In genomic region chr17:34146440-34147043, GRCh38 we compare ENCODE assay signal across 2 cellular contexts.
TF ChIP-seq lines count a peak whose summit lies in the region.

No MANE protein-coding gene starts in this region.

TF ChIP-seq in SK-N-SH treated with all-trans-retinoic acid at 6 μM for 48 hours, 23 proteins besides CTCF, POLR2A, EP300 and RAD21 (continued from another document):
- no peak for TF ChIP-seq ARNTL (CRISPR knock-in tag; IDR thresholded peaks at IDR 0.05; ENCODE audit: borderline replicate concordance, low read depth)
- TF ChIP-seq SNAI2 (CRISPR knock-in tag; IDR thresholded peaks at IDR 0.05): no peak
- TF ChIP-seq TSHZ2 (CRISPR knock-in tag; IDR thresholded peaks at IDR 0.05): no peak
- TF ChIP-seq OSR1 (CRISPR knock-in tag; IDR thresholded peaks at IDR 0.05): no peak
- TF ChIP-seq RARB (CRISPR knock-in tag; IDR thresholded peaks at IDR 0.05): no peak
- no peak for TF ChIP-seq ZNF565 (CRISPR knock-in tag; conservative IDR thresholded peaks at IDR 0.05; ENCODE audit: low read depth)
- no peak for TF ChIP-seq GLIS3 (CRISPR knock-in tag; IDR thresholded peaks at IDR 0.05)
- no peak for TF ChIP-seq BACH2 (CRISPR knock-in tag; IDR thresholded peaks at IDR 0.05; ENCODE audit: borderline replicate concordance)
- TF ChIP-seq TCF4 (CRISPR knock-in tag; IDR thresholded peaks at IDR 0.05; ENCODE audit: borderline replicate concordance): no peak
- TF ChIP-seq CSRNP3 (CRISPR knock-in tag; IDR thresholded peaks at IDR 0.05): no peak
- TF ChIP-seq ZFP30 (CRISPR knock-in tag; IDR thresholded peaks at IDR 0.05): no peak
- no peak for TF ChIP-seq CREB5 (CRISPR knock-in tag; IDR thresholded peaks at IDR 0.05; ENCODE audit: low read depth)

TF ChIP-seq in K562, 482 proteins besides CTCF, POLR2A, EP300 and RAD21 (continued from another document):
- TF ChIP-seq STAG1 (CRISPR knock-in tag; IDR thresholded peaks at IDR 0.05; ENCODE audit: borderline replicate concordance) (peak; percentile 59; the same call in 1 of the 2 replicates), ZNF699 (CRISPR knock-in tag; IDR thresholded peaks at IDR 0.05; ENCODE audit: insufficient replicate concordance) (no peak), MAFG (tag; conservative IDR thresholded peaks at IDR 0.05) (peak; percentile 79), ZZZ3 (IDR thresholded peaks at IDR 0.05) (no peak), RERE (CRISPR knock-in tag; IDR thresholded peaks at IDR 0.05; ENCODE audit: borderline replicate concordance) (no peak), ZBED1 (IDR thresholded peaks at IDR 0.05) (no peak), ARID2 (IDR thresholded peaks at IDR 0.05) (0 out of 2 replicates have a peak, but pooled peaks have one; percentile 25), ZNF717 (CRISPR knock-in tag; IDR thresholded peaks at IDR 0.05) (no peak), NFE2 (IDR thresholded peaks at IDR 0.05; ENCODE audit: low read depth) (peak; percentile 86), MAFF (IDR thresholded peaks at IDR 0.05; ENCODE audit: low read length) (0 out of 2 replicates have a peak, but pooled peaks have one; percentile 12), HNRNPLL (IDR thresholded peaks at IDR 0.05; ENCODE audit: low read depth, low read length, poor library complexity, severe bottlenecking) (no peak), HCFC1 (IDR thresholded peaks at IDR 0.05; ENCODE audit: low read depth, low read length) (no peak), CEBPZ (IDR thresholded peaks at IDR 0.05; ENCODE audit: borderline replicate concordance, low read depth, low read length) (no peak), ZNF174 (CRISPR knock-in tag; IDR thresholded peaks at IDR 0.05) (no peak), MEIS2 (IDR thresholded peaks at IDR 0.05; ENCODE audit: partially characterized antibody) (peak; percentile 70), RBM14 (IDR thresholded peaks at IDR 0.05; ENCODE audit: borderline replicate concordance, insufficient read depth, low read depth, low read length) (no peak), PKNOX1 (IDR thresholded peaks at IDR 0.05) (peak; percentile 86), CEBPB (tag; IDR thresholded peaks at IDR 0.05) (peak; percentile 32; the same call in 1 of the 2 replicates)
